2 cellular contexts compared by ENCODE assay signal in the genomic region with DNA sequence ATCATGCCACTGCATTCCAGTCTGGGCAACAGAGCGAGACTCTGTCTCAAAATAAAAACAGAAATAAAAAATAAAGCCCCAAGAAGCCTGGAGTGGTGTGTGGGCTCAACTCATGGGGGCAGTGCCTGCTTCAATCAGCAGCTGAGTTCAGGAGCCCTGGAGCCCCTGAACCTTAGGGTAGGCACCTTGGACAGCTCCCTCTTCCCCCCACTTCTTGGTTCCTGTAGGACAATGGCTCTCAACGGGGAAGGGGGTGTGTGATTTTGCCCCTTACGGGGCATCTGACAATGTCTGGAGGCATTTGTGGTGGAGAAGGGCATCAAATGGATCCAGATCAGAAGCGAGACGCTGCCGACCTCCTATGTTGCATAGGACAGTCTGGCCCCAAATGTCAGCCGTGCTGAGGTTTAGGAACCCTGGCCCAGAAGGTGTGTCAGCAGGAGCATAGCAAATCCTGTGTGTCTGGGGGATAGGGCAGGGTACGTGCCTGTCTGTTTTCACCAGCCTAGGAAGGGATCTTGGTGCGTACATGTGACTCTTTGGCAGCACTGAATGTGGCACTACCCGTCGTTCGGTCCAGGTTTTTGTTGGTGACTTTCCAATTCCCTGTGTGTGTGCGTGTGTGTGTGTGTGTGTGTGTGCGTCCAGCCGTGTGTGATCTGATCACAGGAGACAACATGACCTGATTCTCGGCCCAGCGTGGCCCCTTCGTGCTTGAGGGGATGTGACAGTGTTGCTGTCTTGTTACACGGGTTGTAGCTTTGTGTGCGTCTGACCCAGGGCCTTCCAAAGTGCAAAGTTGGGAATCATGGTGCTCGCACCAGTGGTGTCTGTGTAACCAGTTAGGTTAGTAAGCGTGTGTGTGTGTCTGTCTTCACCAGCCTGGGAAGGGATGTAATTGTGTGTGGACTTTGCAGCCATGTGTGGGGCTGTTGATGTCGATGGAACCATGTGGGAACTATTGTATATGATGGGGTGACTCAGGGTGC.
A peak's percentile ranks its signal among the peaks of the same experiment; 100 is the strongest.
TF ChIP-seq lines count a peak whose summit lies in the region.

No MANE protein-coding gene starts in this region.

TF ChIP-seq in HEK293, 187 proteins besides CTCF, POLR2A, EP300 and RAD21:
- TF ChIP-seq TCF7L2 (IDR thresholded peaks at IDR 0.05; ENCODE audit: borderline replicate concordance, low read depth, low read length) (no peak), ZNF274 (IDR thresholded peaks at IDR 0.05; ENCODE audit: low read length) (no peak), ZNF274 (tag by site-specific recombination; IDR thresholded peaks at IDR 0.05; ENCODE audit: borderline replicate concordance) (no peak), ZNF426 (tag by site-specific recombination; IDR thresholded peaks at IDR 0.05) (no peak), ZNF658 (tag by site-specific recombination; IDR thresholded peaks at IDR 0.05) (no peak), ZNF791 (tag by site-specific recombination; IDR thresholded peaks at IDR 0.05) (no peak)
- TF ChIP-seq, protein P1, sequence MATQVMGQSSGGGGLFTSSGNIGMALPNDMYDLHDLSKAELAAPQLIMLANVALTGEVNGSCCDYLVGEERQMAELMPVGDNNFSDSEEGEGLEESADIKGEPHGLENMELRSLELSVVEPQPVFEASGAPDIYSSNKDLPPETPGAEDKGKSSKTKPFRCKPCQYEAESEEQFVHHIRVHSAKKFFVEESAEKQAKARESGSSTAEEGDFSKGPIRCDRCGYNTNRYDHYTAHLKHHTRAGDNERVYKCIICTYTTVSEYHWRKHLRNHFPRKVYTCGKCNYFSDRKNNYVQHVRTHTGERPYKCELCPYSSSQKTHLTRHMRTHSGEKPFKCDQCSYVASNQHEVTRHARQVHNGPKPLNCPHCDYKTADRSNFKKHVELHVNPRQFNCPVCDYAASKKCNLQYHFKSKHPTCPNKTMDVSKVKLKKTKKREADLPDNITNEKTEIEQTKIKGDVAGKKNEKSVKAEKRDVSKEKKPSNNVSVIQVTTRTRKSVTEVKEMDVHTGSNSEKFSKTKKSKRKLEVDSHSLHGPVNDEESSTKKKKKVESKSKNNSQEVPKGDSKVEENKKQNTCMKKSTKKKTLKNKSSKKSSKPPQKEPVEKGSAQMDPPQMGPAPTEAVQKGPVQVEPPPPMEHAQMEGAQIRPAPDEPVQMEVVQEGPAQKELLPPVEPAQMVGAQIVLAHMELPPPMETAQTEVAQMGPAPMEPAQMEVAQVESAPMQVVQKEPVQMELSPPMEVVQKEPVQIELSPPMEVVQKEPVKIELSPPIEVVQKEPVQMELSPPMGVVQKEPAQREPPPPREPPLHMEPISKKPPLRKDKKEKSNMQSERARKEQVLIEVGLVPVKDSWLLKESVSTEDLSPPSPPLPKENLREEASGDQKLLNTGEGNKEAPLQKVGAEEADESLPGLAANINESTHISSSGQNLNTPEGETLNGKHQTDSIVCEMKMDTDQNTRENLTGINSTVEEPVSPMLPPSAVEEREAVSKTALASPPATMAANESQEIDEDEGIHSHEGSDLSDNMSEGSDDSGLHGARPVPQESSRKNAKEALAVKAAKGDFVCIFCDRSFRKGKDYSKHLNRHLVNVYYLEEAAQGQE (tag by site-specific recombination; IDR thresholded peaks at IDR 0.05): peak; percentile 90
- TF ChIP-seq, protein P2, sequence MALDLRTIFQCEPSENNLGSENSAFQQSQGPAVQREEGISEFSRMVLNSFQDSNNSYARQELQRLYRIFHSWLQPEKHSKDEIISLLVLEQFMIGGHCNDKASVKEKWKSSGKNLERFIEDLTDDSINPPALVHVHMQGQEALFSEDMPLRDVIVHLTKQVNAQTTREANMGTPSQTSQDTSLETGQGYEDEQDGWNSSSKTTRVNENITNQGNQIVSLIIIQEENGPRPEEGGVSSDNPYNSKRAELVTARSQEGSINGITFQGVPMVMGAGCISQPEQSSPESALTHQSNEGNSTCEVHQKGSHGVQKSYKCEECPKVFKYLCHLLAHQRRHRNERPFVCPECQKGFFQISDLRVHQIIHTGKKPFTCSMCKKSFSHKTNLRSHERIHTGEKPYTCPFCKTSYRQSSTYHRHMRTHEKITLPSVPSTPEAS (tag by site-specific recombination; IDR thresholded peaks at IDR 0.05): peak; percentile 30; the same call in 1 of the 2 replicates
TF ChIP-seq in HEK293: peak in this region for 2.

TF ChIP-seq in K562, 482 proteins besides CTCF, POLR2A, EP300 and RAD21:
- TF ChIP-seq MAFK (IDR thresholded peaks at IDR 0.05; ENCODE audit: low read length) (no peak), HIVEP1 (CRISPR knock-in tag; IDR thresholded peaks at IDR 0.05) (no peak), ETV1 (tag; conservative IDR thresholded peaks at IDR 0.05; ENCODE audit: low read depth) (no peak), EHMT2 (IDR thresholded peaks at IDR 0.05) (peak; percentile 93), JUN (IDR thresholded peaks at IDR 0.05; ENCODE audit: borderline replicate concordance, low read depth, low read length) (no peak), JUN (CRISPR knock-in tag; IDR thresholded peaks at IDR 0.05; ENCODE audit: borderline replicate concordance) (no peak), MIER1 (IDR thresholded peaks at IDR 0.05; ENCODE audit: low read depth) (peak; percentile 89), ZNF134 (CRISPR knock-in tag; conservative IDR thresholded peaks at IDR 0.05) (no peak), ZNF766 (CRISPR knock-in tag; conservative IDR thresholded peaks at IDR 0.05) (no peak)
- TF ChIP-seq, protein P3, sequence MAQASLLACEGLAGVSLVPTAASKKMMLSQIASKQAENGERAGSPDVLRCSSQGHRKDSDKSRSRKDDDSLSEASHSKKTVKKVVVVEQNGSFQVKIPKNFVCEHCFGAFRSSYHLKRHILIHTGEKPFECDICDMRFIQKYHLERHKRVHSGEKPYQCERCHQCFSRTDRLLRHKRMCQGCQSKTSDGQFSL (CRISPR knock-in tag; IDR thresholded peaks at IDR 0.05): peak; percentile 41; the same call in 1 of the 2 replicates
- TF ChIP-seq, protein P3 (tag; IDR thresholded peaks at IDR 0.05): no peak
- TF ChIP-seq, protein P4, sequence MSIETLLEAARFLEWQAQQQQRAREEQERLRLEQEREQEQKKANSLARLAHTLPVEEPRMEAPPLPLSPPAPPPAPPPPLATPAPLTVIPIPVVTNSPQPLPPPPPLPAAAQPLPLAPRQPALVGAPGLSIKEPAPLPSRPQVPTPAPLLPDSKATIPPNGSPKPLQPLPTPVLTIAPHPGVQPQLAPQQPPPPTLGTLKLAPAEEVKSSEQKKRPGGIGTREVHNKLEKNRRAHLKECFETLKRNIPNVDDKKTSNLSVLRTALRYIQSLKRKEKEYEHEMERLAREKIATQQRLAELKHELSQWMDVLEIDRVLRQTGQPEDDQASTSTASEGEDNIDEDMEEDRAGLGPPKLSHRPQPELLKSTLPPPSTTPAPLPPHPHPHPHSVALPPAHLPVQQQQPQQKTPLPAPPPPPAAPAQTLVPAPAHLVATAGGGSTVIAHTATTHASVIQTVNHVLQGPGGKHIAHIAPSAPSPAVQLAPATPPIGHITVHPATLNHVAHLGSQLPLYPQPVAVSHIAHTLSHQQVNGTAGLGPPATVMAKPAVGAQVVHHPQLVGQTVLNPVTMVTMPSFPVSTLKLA (conservative IDR thresholded peaks at IDR 0.05): no peak
- TF ChIP-seq, protein P1 (CRISPR knock-in tag; IDR thresholded peaks at IDR 0.05; ENCODE audit: low read depth): peak; percentile 89
